22 cellular contexts compared by ENCODE assay signal in genomic region chr12:122960193-122960569, GRCh38. TPM values are rescaled to one million over a fixed set of nuclear protein-coding genes. Genes with fewer than 3 reads are reported as not detected.
DNase-seq lines count a peak whose midpoint lies in the region; ATAC-seq, FAIRE-seq and TF ChIP-seq lines count a peak whose summit lies in the region.
"Had no signal": no experiment of that assay in that cellular context is flagged by ENCODE, and none has a peak within 500 bp of the region (broad histone marks: within the 10 kb centered on the region; RNA-seq: fewer than 3 reads in every experiment).

No MANE protein-coding gene starts in this region.

- no peak overlapping the region for H3K14ac ChIP-seq in H1 (ENCODE audit: insufficient read length)

- peaks cover 2 to 3% of the 10 kb centered on the region in 2 experiments; a peak in 3 of 5 replicates for H3K36me3 ChIP-seq in HepG2 (replicated peaks in 1 of 2; ENCODE audit: control insufficient read depth in 1 of 2, insufficient read depth in 2 of 2, low read length in 2 of 2)
- H3K36me3 ChIP-seq in right lobe of liver = no peaks in the 10 kb centered on the region
- H3K36me3 ChIP-seq in HEK293 (ENCODE audit: control insufficient read depth in 2 of 2, insufficient read depth in 1 of 2, low read length in 2 of 2) = peaks cover 7 to 28% of the 10 kb centered on the region in 2 experiments; a peak in 2 of 3 replicates
- peaks cover 0 to 3% (median 0%) of the 10 kb centered on the region in 4 experiments; a peak in 1 of 8 replicates for H3K36me3 ChIP-seq in H1 (ENCODE audit: control insufficient read depth in 2 of 4, insufficient read depth in 4 of 4, low read length in 3 of 4)
- no peaks in the 10 kb centered on the region for H3K36me3 ChIP-seq in PC-9 (ENCODE audit: low read depth)

- CTCF ChIA-PET in HepG2 (lab: Yijun Ruan, JAX; ENCODE audit: low intra/inter-chr PET ratio, low total read pairs) = no interaction called here
- CTCF ChIA-PET in HEK293 (lab: Yijun Ruan, JAX) = interaction anchor here (0.9 to 1.3 kb wide), 2 partner anchors 8 to 167 kb away, joined by 3 to 4 read pairs; no protein-coding TSS in a partner anchor
- CTCF ChIA-PET in H1 (lab: Charles Lee; ENCODE audit: partially characterized antibody) = interaction anchor here (1.2 to 1.6 kb wide), 2 partner anchors 11 to 100 kb away, joined by 4 to 5 read pairs; no protein-coding TSS in a partner anchor
- CTCF ChIA-PET in PC-9 (lab: Charles Lee) = no interaction called here

- H2BK12ac ChIP-seq in H1 (ENCODE audit: low read depth, low read length) = no peak overlapping the region

- FAIRE-seq in HepG2 (lab: Jason Lieb, UNC) = no peak
- no peak for FAIRE-seq in H1 (lab: Jason Lieb, UNC)
- FAIRE-seq: A204.1, G401.6, GM12892 had no signal

- H3K4me2 ChIP-seq in HepG2 (ENCODE audit: low read depth, low read length) (no peak overlapping the region), H1 (ENCODE audit: insufficient read depth in 1 of 2, low read depth in 2 of 2, low read length in 2 of 2) (no peak overlapping the region), PC-9 (no peak overlapping the region)
- H3K4me2 ChIP-seq: BLaER1 treated with 17β-estradiol and CSF1 and Interleukin-3, amounts not matched to agents 10 nM and 100 nM had no signal

- H3K9ac ChIP-seq in HepG2 (ENCODE audit: insufficient read depth, low read depth, low read length) = no peak overlapping the region
- H3K9ac ChIP-seq in H1 (replicated peaks in 1 of 4; ENCODE audit: extremely low read depth in 1 of 4, low read depth in 3 of 4, low read length in 3 of 4) = no peak overlapping the region
- H3K9ac ChIP-seq: BLaER1 treated with 17β-estradiol and CSF1 and Interleukin-3, amounts not matched to agents 10 nM and 100 nM; GM23248 had no signal

- H2BK120ac ChIP-seq in H1 (replicated peaks; ENCODE audit: low read depth, low read length) = no peak overlapping the region

- no peak overlapping the region for H2AFZ ChIP-seq in HepG2 (ENCODE audit: low read length)
- no peak overlapping the region for H2AFZ ChIP-seq in H1 (ENCODE audit: low read length)
- H2AFZ ChIP-seq in PC-9 = no peak overlapping the region
- H2AFZ ChIP-seq: GM23248 had no signal

- no peak overlapping the region for H2BK15ac ChIP-seq in H1 (ENCODE audit: low read length)

- H4K20me1 ChIP-seq in HepG2 (ENCODE audit: insufficient read depth, low read length) = no peaks in the 10 kb centered on the region
- H4K20me1 ChIP-seq in H1 (replicated peaks in 1 of 2; ENCODE audit: control insufficient read depth in 1 of 2, insufficient read depth in 2 of 2, low read length in 2 of 2) = peaks cover 5 to 12% of the 10 kb centered on the region in 2 experiments
- no peaks in the 10 kb centered on the region for H4K20me1 ChIP-seq in PC-9 (ENCODE audit: insufficient read depth)

- H3K9me2 ChIP-seq in PC-9 (ENCODE audit: insufficient read depth) = no peaks in the 10 kb centered on the region

- 100% methylated on average over 2 of the region's 8 CpGs for WGBS in HepG2 (ENCODE audit: low lambda C conversion rate)
- 94% methylated on average over 2 of the region's 8 CpGs for WGBS in right lobe of liver (ENCODE audit: insufficient coverage, low coverage, low lambda C conversion rate, missing lambda C conversion rate)
- 85% methylated on average over 8 of the region's 8 CpGs; no CpG with 5 or more reads in 1 of the 2 experiments for WGBS in H1 (ENCODE audit: extremely low coverage in 1 of 2, insufficient coverage in 1 of 2, insufficient read length in 1 of 2, insufficient replicate concordance in 2 of 2, low coverage in 1 of 2, low lambda C conversion rate in 2 of 2, missing lambda C conversion rate in 1 of 2), 2 experiments

- intact Hi-C loops in HepG2 (cut with micrococcal nuclease; ENCODE audit: unreplicated experiment) (no loop called here), right lobe of liver (cut with DNase I) (no loop called here), PC-9 (cut with micrococcal nuclease; ENCODE audit: unreplicated experiment) (no loop called here)

- BruUV-seq in HepG2 (replicated peaks; lab: Mats Ljungman, UMichigan) (no TSS peak), PC-9 (replicated peaks; lab: Mats Ljungman, UMichigan) (no TSS peak)

- H4K91ac ChIP-seq in H1 (replicated peaks; ENCODE audit: insufficient read length, low read length) = no peak overlapping the region

- H3K79me2 ChIP-seq in HepG2 (ENCODE audit: insufficient read depth, low read length) = no peaks in the 10 kb centered on the region
- H3K79me2 ChIP-seq in H1 (ENCODE audit: control insufficient read depth in 1 of 2, insufficient read depth in 2 of 2, low read length in 2 of 2) = no peaks in the 10 kb centered on the region
- H3K79me2 ChIP-seq in PC-9 (ENCODE audit: low read depth) = no peaks in the 10 kb centered on the region

- H3K9me3 ChIP-seq in HepG2 (ENCODE audit: low read length) = no peaks in the 10 kb centered on the region
- no peaks in the 10 kb centered on the region for H3K9me3 ChIP-seq in right lobe of liver
- H3K9me3 ChIP-seq in HEK293 (ENCODE audit: control insufficient read depth, insufficient read depth, low read depth, low read length) = no peaks in the 10 kb centered on the region
- no peaks in the 10 kb centered on the region for H3K9me3 ChIP-seq in H1 (ENCODE audit: insufficient read depth in 2 of 2, low read depth in 1 of 2, low read length in 1 of 2)
- no peaks in the 10 kb centered on the region for H3K9me3 ChIP-seq in PC-9 (ENCODE audit: insufficient read depth, low read depth)
- H3K9me3 ChIP-seq: BE2C; BLaER1 treated with 17β-estradiol and CSF1 and Interleukin-3, amounts not matched to agents 10 nM and 100 nM had no signal

- no peak overlapping the region for H3K27ac ChIP-seq in HepG2 (ENCODE audit: extremely low read length, insufficient read depth, low read length)
- H3K27ac ChIP-seq in right lobe of liver = no peak overlapping the region
- no peak overlapping the region for H3K27ac ChIP-seq in HEK293 (ENCODE audit: extremely low read depth, low read depth, low read length)
- H3K27ac ChIP-seq in H1 (ENCODE audit: low read depth, low read length) = no peak overlapping the region
- no peak overlapping the region for H3K27ac ChIP-seq in PC-9
- H3K27ac ChIP-seq: BLaER1 treated with 17β-estradiol and CSF1 and Interleukin-3, amounts not matched to agents 10 nM and 100 nM; GM23248 had no signal

- H3K18ac ChIP-seq in H1 (ENCODE audit: extremely low read depth, low read length) = no peak overlapping the region

- H3K23me2 ChIP-seq in H1 (ENCODE audit: low read depth, low read length) = no peaks in the 10 kb centered on the region

- H2BK20ac ChIP-seq in H1 (ENCODE audit: low read length) = no peak overlapping the region

- H4K8ac ChIP-seq in H1 (ENCODE audit: extremely low read depth, insufficient read depth, low read length) = no peak overlapping the region

- no peak overlapping the region for H2BK5ac ChIP-seq in H1 (ENCODE audit: low read depth, low read length)

- H3K4me3 ChIP-seq in HepG2 (replicated peaks in 1 of 3; ENCODE audit: insufficient read depth in 1 of 3, low read depth in 2 of 3, low read length in 3 of 3) (no peak overlapping the region), right lobe of liver (no peak overlapping the region), HEK293 (ENCODE audit: low read depth, low read length) (no peak overlapping the region), H1 (ENCODE audit: extremely low read depth in 1 of 4, insufficient read depth in 2 of 4, low read depth in 3 of 4, low read length in 4 of 4) (no peak overlapping the region), PC-9 (no peak overlapping the region)
- H3K4me3 ChIP-seq: BLaER1 treated with 17β-estradiol and CSF1 and Interleukin-3, amounts not matched to agents 10 nM and 100 nM; GM23248 had no signal

- no peak for TF ChIP-seq POLR2A in HepG2 (IDR thresholded peaks at IDR 0.05; ENCODE audit: insufficient read depth in 1 of 2, low read depth in 2 of 2, low read length in 2 of 2)
- no peak for TF ChIP-seq POLR2A in right lobe of liver (IDR thresholded peaks at IDR 0.05)
- no peak for TF ChIP-seq POLR2A in H1 (IDR thresholded peaks at IDR 0.05; ENCODE audit: control extremely low read depth in 1 of 2, low read depth in 2 of 2, low read length in 2 of 2)

- no peak overlapping the region for H2AK5ac ChIP-seq in H1 (ENCODE audit: low read depth, low read length)

- H3K27me3 ChIP-seq in HepG2 (ENCODE audit: control insufficient read depth in 1 of 2, insufficient read depth in 2 of 2, low read length in 2 of 2) (no peaks in the 10 kb centered on the region), right lobe of liver (no peaks in the 10 kb centered on the region), H1 (replicated peaks in 1 of 4; ENCODE audit: control insufficient read depth in 3 of 4, extremely low read depth in 1 of 4, insufficient read depth in 3 of 4, low read length in 3 of 4) (no peaks in the 10 kb centered on the region), PC-9 (ENCODE audit: insufficient read depth, low read depth) (no peaks in the 10 kb centered on the region)
- H3K27me3 ChIP-seq: BE2C; BLaER1 treated with 17β-estradiol and CSF1 and Interleukin-3, amounts not matched to agents 10 nM and 100 nM had no signal

- TF ChIP-seq RAD21 in HepG2 (CRISPR knock-in tag; IDR thresholded peaks at IDR 0.05) (no peak), H1 (IDR thresholded peaks at IDR 0.05 in 1 of 2, conservative IDR thresholded peaks at IDR 0.05 in 1 of 2; ENCODE audit: low read depth in 2 of 2, low read length in 2 of 2) (no peak)

- TF ChIP-seq EP300 in HepG2 (IDR thresholded peaks at IDR 0.05; ENCODE audit: low read depth in 2 of 2, low read length in 2 of 2) (no peak), HepG2 (CRISPR knock-in tag; IDR thresholded peaks at IDR 0.05; ENCODE audit: borderline replicate concordance) (no peak), H1 (IDR thresholded peaks at IDR 0.05; ENCODE audit: borderline replicate concordance in 1 of 2, low read depth in 2 of 2, low read length in 2 of 2) (no peak)

- TF ChIP-seq CTCF in HepG2 (CRISPR knock-in tag; IDR thresholded peaks at IDR 0.05) (no peak), right lobe of liver (IDR thresholded peaks at IDR 0.05) (no peak), HEK293 (tag by site-specific recombination; IDR thresholded peaks at IDR 0.05) (no peak), H1 (IDR thresholded peaks at IDR 0.05; ENCODE audit: control extremely low read depth in 1 of 3, insufficient read depth in 1 of 3, low read depth in 1 of 3, low read length in 3 of 3) (no peak), PC-9 (conservative IDR thresholded peaks at IDR 0.05) (no peak)

- H3K79me1 ChIP-seq in H1 (ENCODE audit: low read depth, low read length) = no peaks in the 10 kb centered on the region

- H3K4ac ChIP-seq in H1 (replicated peaks; ENCODE audit: insufficient read length, low read depth, low read length) = no peak overlapping the region

- no peak overlapping the region for H3K56ac ChIP-seq in H1 (replicated peaks; ENCODE audit: insufficient read length, low read depth, low read length)

- peaks cover 6% of the 10 kb centered on the region; the same call in 1 of the 2 replicates for H3F3A ChIP-seq in PC-9 (ENCODE audit: insufficient read depth, low read depth)

- POLR2A ChIA-PET in HepG2 (lab: Yijun Ruan, JAX) (no interaction called here), HEK293 (lab: Yijun Ruan, JAX) (interaction anchor here (1.2 kb wide), 1 partner anchor 273 kb away, joined by 3 read pairs; the partner anchor contains the start of genes MPHOSPH9 and MTRFR), H1 (lab: Charles Lee; ENCODE audit: partially characterized antibody) (interaction anchor here (3.0 kb wide), 1 partner anchor 88 kb away, joined by 7 read pairs; no protein-coding TSS in a partner anchor), PC-9 (lab: Charles Lee; ENCODE audit: unreplicated experiment) (no interaction called here)

- H3K23ac ChIP-seq in H1 (ENCODE audit: insufficient read length) = no peak overlapping the region

- peaks cover 26% of the 10 kb centered on the region for H3K4me1 ChIP-seq in HepG2 (ENCODE audit: insufficient read depth, low read length)
- no peaks in the 10 kb centered on the region for H3K4me1 ChIP-seq in right lobe of liver
- peaks cover 5% of the 10 kb centered on the region; the same call in 1 of the 2 replicates for H3K4me1 ChIP-seq in HEK293 (ENCODE audit: control insufficient read depth, insufficient read depth, low read length)
- peaks cover 0 to 5% (median 0%) of the 10 kb centered on the region in 4 experiments; a peak in 1 of 7 replicates for H3K4me1 ChIP-seq in H1 (replicated peaks in 1 of 4; ENCODE audit: control insufficient read depth in 3 of 4, insufficient read depth in 4 of 4, low read length in 3 of 4)
- no peaks in the 10 kb centered on the region; the same call in 1 of the 2 replicates for H3K4me1 ChIP-seq in PC-9 (replicated peaks; ENCODE audit: insufficient read depth)

- no peak for ATAC-seq in HepG2
- ATAC-seq in right lobe of liver = no peak
- ATAC-seq: HCT116 had no signal

- DNase-seq in HepG2 (ENCODE audit: low spot score) = no peak
- no peak for DNase-seq in right lobe of liver
- DNase-seq in H1 (ENCODE audit: low read depth in 1 of 2, low spot score in 2 of 2) = no peak
- DNase-seq in PC-9 = no peak
- DNase-seq in EL = no peak
- DNase-seq: ACHN; AML-193; BE2C; Calu3; CD4-positive, alpha-beta memory T cell; COR-L47; DMS53; DMS79 treated with DMSO at 0.1 percent for 48 hours; GM23248; H9; HFFc6 had no signal

- no peak overlapping the region for H4K5ac ChIP-seq in H1 (ENCODE audit: insufficient read length, low read depth, low read length)

- in situ Hi-C loops in HepG2 (cut with HindIII; ENCODE audit: extremely low pct_ligation_motif_present, low pct_unique_long_range_greater_than_20kb) = no loop called here

RNA-seq across cellular contexts. Expression of gene ABCB9, which starts 6.1 kb away (rescaled TPM):
- total RNA-seq in HepG2 (2016; rRNA removed; fragmentation: Illumina TruSeq; extraction: Trizol) (3.4 and 6.0 TPM in 2 replicates), right lobe of liver (1 to 10 TPM in 2 of 6 experiments, under 1 TPM in 4; 0.48 to 1.4 (median 0.94) TPM), PC-9 (2021) (11.4 and 13.0 TPM in 2 replicates)
- total RNA-seq in HepG2 (2016; cell fraction: cytosol; rRNA removed; fragmentation: Illumina TruSeq; extraction: Trizol; ENCODE audit: low read depth) = 2.0 and 2.1 TPM in 2 replicates
- 3.8 and 6.2 TPM in 2 replicates for total RNA-seq in HepG2 (2016; cell fraction: insoluble cytoplasmic fraction; rRNA removed; fragmentation: Illumina TruSeq; extraction: Trizol)
- total RNA-seq in HepG2 (2016; cell fraction: membrane; rRNA removed; fragmentation: Illumina TruSeq; extraction: Trizol) = 4.2 and 4.6 TPM in 2 replicates
- 7.6 and 8.0 TPM in 2 replicates for total RNA-seq in HepG2 (2016; cell fraction: nucleus; rRNA removed; fragmentation: Illumina TruSeq; extraction: Trizol)
- polyA plus RNA-seq in HepG2 (2011; rRNA removed) (4.8 and 5.1 TPM in 2 replicates), H1 (2011; rRNA removed) (3.8 and 5.0 TPM in 2 replicates)
- 2.5 and 4.1 TPM in 2 replicates for polyA plus RNA-seq in HepG2 (2011; cell fraction: cytosol; rRNA removed)
- 9.9 and 12.0 TPM in 2 replicates for polyA plus RNA-seq in HepG2 (2011; cell fraction: nucleus; rRNA removed)
- polyA plus RNA-seq in HepG2 (2012) = 2.4 and 3.6 TPM in 2 replicates
- polyA plus RNA-seq in HepG2 (2016; cell fraction: cytosol; fragmentation: Illumina TruSeq; extraction: Trizol; ENCODE audit: low read depth) = 0.78 and 1.3 TPM in 2 replicates
- 2.3 and 4.0 TPM in 2 replicates for polyA plus RNA-seq in HepG2 (2016; cell fraction: insoluble cytoplasmic fraction; fragmentation: Illumina TruSeq; extraction: Trizol; ENCODE audit: low read depth)
- polyA plus RNA-seq in HepG2 (2016; cell fraction: membrane; fragmentation: Illumina TruSeq; extraction: Trizol; ENCODE audit: low read depth) = 1.7 and 2.1 TPM in 2 replicates
- polyA plus RNA-seq in HepG2 (2016; cell fraction: nucleus; fragmentation: Illumina TruSeq; extraction: Trizol; ENCODE audit: insufficient read depth, low read depth) = 12.6 and 14.0 TPM in 2 replicates
- 16.7 and 18.1 TPM in 2 replicates for polyA minus RNA-seq in HepG2 (2011; rRNA and poly(A)+ RNA removed; ENCODE audit: low replicate concordance)
- 4.4 and 4.7 TPM in 2 replicates for polyA minus RNA-seq in HepG2 (2011; cell fraction: cytosol; rRNA and poly(A)+ RNA removed)
- polyA minus RNA-seq in HepG2 (2011; cell fraction: nucleus; rRNA and poly(A)+ RNA removed) = 9.8 and 10.9 TPM in 2 replicates
- total RNA-seq in H1 (2021; fragmentation: NEBNext Ultra II Directional; extraction: Animal tissue kit (Norgen Biotek cat#: 25700)) = 6.3 and 8.0 TPM in 2 replicates
- 4.0 TPM for polyA plus RNA-seq in H1 (2011; cell fraction: cytosol; rRNA removed)
- polyA plus RNA-seq in H1 (2011; cell fraction: nucleus; rRNA removed) = 7.8 TPM
- polyA plus RNA-seq in H1 (2012, experiment 1 of 2) = 1.7 to 3.8 TPM (median 3.3 TPM) in 4 replicates
- polyA plus RNA-seq in H1 (2012, experiment 2 of 2) = 3.3 TPM
- polyA plus RNA-seq in H1 (2013, experiment 1 of 2) = 3.2 TPM
- 3.4 TPM for polyA plus RNA-seq in H1 (2013, experiment 2 of 2)
- polyA minus RNA-seq in H1 (2011; rRNA and poly(A)+ RNA removed) = 6.1 and 7.9 TPM in 2 replicates
- 6.6 TPM for polyA minus RNA-seq in H1 (2011; cell fraction: cytosol; rRNA and poly(A)+ RNA removed)
- 9.2 TPM for polyA minus RNA-seq in H1 (2011; cell fraction: nucleus; rRNA and poly(A)+ RNA removed)

RNA-seq across cellular contexts. Expression of gene OGFOD2, which starts 14.9 kb away (rescaled TPM):
- 10.6 and 14.6 TPM in 2 replicates for total RNA-seq in HepG2 (2016; rRNA removed; fragmentation: Illumina TruSeq; extraction: Trizol)
- 4.5 and 4.8 TPM in 2 replicates for total RNA-seq in HepG2 (2016; cell fraction: cytosol; rRNA removed; fragmentation: Illumina TruSeq; extraction: Trizol; ENCODE audit: low read depth)
- 12.7 and 14.8 TPM in 2 replicates for total RNA-seq in HepG2 (2016; cell fraction: insoluble cytoplasmic fraction; rRNA removed; fragmentation: Illumina TruSeq; extraction: Trizol)
- 8.7 and 8.8 TPM in 2 replicates for total RNA-seq in HepG2 (2016; cell fraction: membrane; rRNA removed; fragmentation: Illumina TruSeq; extraction: Trizol)
- total RNA-seq in HepG2 (2016; cell fraction: nucleus; rRNA removed; fragmentation: Illumina TruSeq; extraction: Trizol) = 11.1 and 14.0 TPM in 2 replicates
- polyA plus RNA-seq in HepG2 (2011; rRNA removed) = 13.2 and 15.5 TPM in 2 replicates
- polyA plus RNA-seq in HepG2 (2011; cell fraction: cytosol; rRNA removed) = 10.6 and 23.9 TPM in 2 replicates
- polyA plus RNA-seq in HepG2 (2011; cell fraction: nucleus; rRNA removed) = 115 and 150 TPM in 2 replicates
- 6.2 and 7.8 TPM in 2 replicates for polyA plus RNA-seq in HepG2 (2012)
- polyA plus RNA-seq in HepG2 (2016; cell fraction: cytosol; fragmentation: Illumina TruSeq; extraction: Trizol; ENCODE audit: low read depth) = 7.1 and 7.6 TPM in 2 replicates
- polyA plus RNA-seq in HepG2 (2016; cell fraction: insoluble cytoplasmic fraction; fragmentation: Illumina TruSeq; extraction: Trizol; ENCODE audit: low read depth) = 14.3 and 16.0 TPM in 2 replicates
- 10.5 and 12.0 TPM in 2 replicates for polyA plus RNA-seq in HepG2 (2016; cell fraction: membrane; fragmentation: Illumina TruSeq; extraction: Trizol; ENCODE audit: low read depth)
- polyA plus RNA-seq in HepG2 (2016; cell fraction: nucleus; fragmentation: Illumina TruSeq; extraction: Trizol; ENCODE audit: insufficient read depth, low read depth) = 40.3 and 43.3 TPM in 2 replicates
- 20.5 and 24.4 TPM in 2 replicates for polyA minus RNA-seq in HepG2 (2011; rRNA and poly(A)+ RNA removed; ENCODE audit: low replicate concordance)
- 6.2 and 10.0 TPM in 2 replicates for polyA minus RNA-seq in HepG2 (2011; cell fraction: cytosol; rRNA and poly(A)+ RNA removed)
- polyA minus RNA-seq in HepG2 (2011; cell fraction: nucleus; rRNA and poly(A)+ RNA removed) = 14.0 and 15.5 TPM in 2 replicates
- 10 to 100 TPM in 5 of 6 experiments, 1 to 10 TPM in 1; 9.9 to 18.8 (median 14.1) TPM for total RNA-seq in right lobe of liver
- total RNA-seq in H1 (2021; fragmentation: NEBNext Ultra II Directional; extraction: Animal tissue kit (Norgen Biotek cat#: 25700)) = 17.3 and 17.4 TPM in 2 replicates
- polyA plus RNA-seq in H1 (2011; rRNA removed) = 20.3 and 35.6 TPM in 2 replicates
- 27.1 TPM for polyA plus RNA-seq in H1 (2011; cell fraction: cytosol; rRNA removed)
- polyA plus RNA-seq in H1 (2011; cell fraction: nucleus; rRNA removed) = 58.8 TPM
- 6.5 to 12.5 TPM (median 11.5 TPM) in 4 replicates for polyA plus RNA-seq in H1 (2012, experiment 1 of 2)
- polyA plus RNA-seq in H1 (2012, experiment 2 of 2) = 9.1 TPM
- polyA plus RNA-seq in H1 (2013, experiment 1 of 2) = 5.4 TPM
- polyA plus RNA-seq in H1 (2013, experiment 2 of 2) = 5.4 TPM
- 10.5 and 13.0 TPM in 2 replicates for polyA minus RNA-seq in H1 (2011; rRNA and poly(A)+ RNA removed)
- 10.9 TPM for polyA minus RNA-seq in H1 (2011; cell fraction: cytosol; rRNA and poly(A)+ RNA removed)
- polyA minus RNA-seq in H1 (2011; cell fraction: nucleus; rRNA and poly(A)+ RNA removed) = 27.0 TPM
- 33.5 and 36.1 TPM in 2 replicates for total RNA-seq in PC-9 (2021)

RNA-seq across cellular contexts. Expression of gene ARL6IP4, which starts 20.3 kb away (rescaled TPM):
- total RNA-seq in HepG2 (2016; rRNA removed; fragmentation: Illumina TruSeq; extraction: Trizol) (178 and 220 TPM in 2 replicates), right lobe of liver (100 to 1,000 TPM in 5 of 6 experiments, 10 to 100 TPM in 1; 84.7 to 146 (median 110) TPM), PC-9 (2021) (162 and 191 TPM in 2 replicates)
- 710 and 791 TPM in 2 replicates for total RNA-seq in HepG2 (2016; cell fraction: cytosol; rRNA removed; fragmentation: Illumina TruSeq; extraction: Trizol; ENCODE audit: low read depth)
- 169 and 227 TPM in 2 replicates for total RNA-seq in HepG2 (2016; cell fraction: insoluble cytoplasmic fraction; rRNA removed; fragmentation: Illumina TruSeq; extraction: Trizol)
- total RNA-seq in HepG2 (2016; cell fraction: membrane; rRNA removed; fragmentation: Illumina TruSeq; extraction: Trizol) = 491 and 557 TPM in 2 replicates
- total RNA-seq in HepG2 (2016; cell fraction: nucleus; rRNA removed; fragmentation: Illumina TruSeq; extraction: Trizol) = 80.1 and 103 TPM in 2 replicates
- polyA plus RNA-seq in HepG2 (2011; rRNA removed) (155 and 179 TPM in 2 replicates), H1 (2011; rRNA removed) (76.4 and 97.6 TPM in 2 replicates)
- 176 and 208 TPM in 2 replicates for polyA plus RNA-seq in HepG2 (2011; cell fraction: cytosol; rRNA removed)
- 332 and 368 TPM in 2 replicates for polyA plus RNA-seq in HepG2 (2011; cell fraction: nucleus; rRNA removed)
- 109 and 121 TPM in 2 replicates for polyA plus RNA-seq in HepG2 (2012)
- 761 and 860 TPM in 2 replicates for polyA plus RNA-seq in HepG2 (2016; cell fraction: cytosol; fragmentation: Illumina TruSeq; extraction: Trizol; ENCODE audit: low read depth)
- 159 and 186 TPM in 2 replicates for polyA plus RNA-seq in HepG2 (2016; cell fraction: insoluble cytoplasmic fraction; fragmentation: Illumina TruSeq; extraction: Trizol; ENCODE audit: low read depth)
- 440 and 496 TPM in 2 replicates for polyA plus RNA-seq in HepG2 (2016; cell fraction: membrane; fragmentation: Illumina TruSeq; extraction: Trizol; ENCODE audit: low read depth)
- 178 and 189 TPM in 2 replicates for polyA plus RNA-seq in HepG2 (2016; cell fraction: nucleus; fragmentation: Illumina TruSeq; extraction: Trizol; ENCODE audit: insufficient read depth, low read depth)
- 30.5 and 34.7 TPM in 2 replicates for polyA minus RNA-seq in HepG2 (2011; rRNA and poly(A)+ RNA removed; ENCODE audit: low replicate concordance)
- 30.8 and 31.7 TPM in 2 replicates for polyA minus RNA-seq in HepG2 (2011; cell fraction: cytosol; rRNA and poly(A)+ RNA removed)
- polyA minus RNA-seq in HepG2 (2011; cell fraction: nucleus; rRNA and poly(A)+ RNA removed) = 19.3 and 22.6 TPM in 2 replicates
- total RNA-seq in H1 (2021; fragmentation: NEBNext Ultra II Directional; extraction: Animal tissue kit (Norgen Biotek cat#: 25700)) = 109 and 115 TPM in 2 replicates
- 167 TPM for polyA plus RNA-seq in H1 (2011; cell fraction: cytosol; rRNA removed)
- polyA plus RNA-seq in H1 (2011; cell fraction: nucleus; rRNA removed) = 189 TPM
- polyA plus RNA-seq in H1 (2012, experiment 1 of 2) = 132 to 155 TPM (median 146 TPM) in 4 replicates
- polyA plus RNA-seq in H1 (2012, experiment 2 of 2) = 99.7 TPM
- polyA plus RNA-seq in H1 (2013, experiment 1 of 2) = 111 TPM
- 111 TPM for polyA plus RNA-seq in H1 (2013, experiment 2 of 2)
- 18.1 and 21.2 TPM in 2 replicates for polyA minus RNA-seq in H1 (2011; rRNA and poly(A)+ RNA removed)
- 44.5 TPM for polyA minus RNA-seq in H1 (2011; cell fraction: cytosol; rRNA and poly(A)+ RNA removed)
- 19.1 TPM for polyA minus RNA-seq in H1 (2011; cell fraction: nucleus; rRNA and poly(A)+ RNA removed)

Comparison
In these comparisons a context has a peak if more than half of its experiments do, and no peak if none do; other contexts are left out.
1. CTCF ChIA-PET loops: an anchor here in HEK293 (0.9 to 1.3 kb wide) and H1 (1.2 to 1.6 kb wide); none called in HepG2 and PC-9.
2. POLR2A ChIA-PET loops: an anchor here in HEK293 (1.2 kb wide) and H1 (3.0 kb wide); none called in HepG2 and PC-9.
3. Of the 63 proteins assayed by ChIP-seq in both HepG2 and HEK293: peak only in HepG2: ZNF629; only in HEK293: none; in both: ZNF768; in neither: 61.